ENCODE assay signal across 24 cellular contexts in genomic region chr3:73815966-73816365, GRCh38.
DNase-seq lines count a peak whose midpoint lies in the region; ATAC-seq, FAIRE-seq and TF ChIP-seq lines count a peak whose summit lies in the region.
"Had no signal": no experiment of that assay in that cellular context is flagged by ENCODE, and none has a peak within 500 bp of the region (broad histone marks: within the 10 kb centered on the region; RNA-seq: fewer than 3 reads in every experiment).

No MANE protein-coding gene starts in this region.

- no peak overlapping the region for H3K14ac ChIP-seq in neuronal stem cell (ENCODE audit: low read length)

- H2BK5ac ChIP-seq in neuronal stem cell (ENCODE audit: low read length), result no peak overlapping the region

- peaks cover 6% of the 10 kb centered on the region for H3K9me3 Mint-ChIP-seq in activated naive CD4-positive, alpha-beta T cell treated with anti-CD3 and anti-CD28 coated beads for 36 hours

- H3K18ac ChIP-seq in neuronal stem cell (ENCODE audit: low read length), result no peak overlapping the region

- no peaks in the 10 kb centered on the region for H3K4me1 Mint-ChIP-seq in activated naive CD4-positive, alpha-beta T cell treated with anti-CD3 and anti-CD28 coated beads for 36 hours (ENCODE audit: low read depth)
- H3K4me1 Mint-ChIP-seq: CD4-positive, alpha-beta memory T cell; CD4-positive, CD25-positive, alpha-beta regulatory T cell; CD8-positive, alpha-beta memory T cell had no signal

- H3K4me3 ChIP-seq in bronchial epithelial cell (ENCODE audit: low read depth, low read length), result no peak overlapping the region
- H3K4me3 ChIP-seq in epithelial cell of esophagus (ENCODE audit: low read length), result no peak overlapping the region
- no peak overlapping the region for H3K4me3 ChIP-seq in neuronal stem cell (ENCODE audit: low read length in 2 of 2)
- H3K4me3 ChIP-seq: BLaER1 had no signal

- H3K79me1 ChIP-seq in neuronal stem cell (ENCODE audit: low read depth, low read length), result no peaks in the 10 kb centered on the region

- no peak overlapping the region for H3K9ac ChIP-seq in neuronal stem cell (ENCODE audit: low read depth, low read length, poor library complexity)
- H3K9ac ChIP-seq: BLaER1 had no signal

- intact Hi-C loops in activated naive CD4-positive, alpha-beta T cell treated with anti-CD3 and anti-CD28 coated beads for 36 hours (cut with micrococcal nuclease), result no loop called here

- H3K4me2 ChIP-seq in neuronal stem cell (ENCODE audit: insufficient read depth, low read length, poor library complexity, severe bottlenecking), result no peak overlapping the region
- H3K4me2 ChIP-seq: BLaER1 had no signal

- no peak overlapping the region for H2BK120ac ChIP-seq in neuronal stem cell (ENCODE audit: low read depth, low read length)

- no peak overlapping the region for H4K91ac ChIP-seq in neuronal stem cell (ENCODE audit: low read depth, low read length, poor library complexity)

- H3K36me3 Mint-ChIP-seq in activated naive CD4-positive, alpha-beta T cell treated with anti-CD3 and anti-CD28 coated beads for 36 hours (ENCODE audit: low read depth), result no peaks in the 10 kb centered on the region
- H3K36me3 Mint-ChIP-seq: CD14-positive monocyte; CD4-positive, alpha-beta memory T cell; CD4-positive, CD25-positive, alpha-beta regulatory T cell; CD8-positive, alpha-beta memory T cell had no signal

- WGBS in neuronal stem cell (ENCODE audit: extremely low coverage in 2 of 2, insufficient read length in 2 of 2, insufficient replicate concordance in 1 of 2), 2 donors, result no CpG with 5 or more reads among the region's 1 CpG

- H3K23ac ChIP-seq in neuronal stem cell (ENCODE audit: low read depth, low read length, poor library complexity), result no peak overlapping the region

- H3K36me3 ChIP-seq in bronchial epithelial cell (ENCODE audit: control insufficient read depth, insufficient read depth, low read length) (no peaks in the 10 kb centered on the region), neuronal stem cell (replicated peaks in 1 of 2; ENCODE audit: control insufficient read depth in 2 of 2, insufficient read depth in 2 of 2, low read length in 2 of 2) (no peaks in the 10 kb centered on the region)
- H3K36me3 ChIP-seq: BE2C, BLaER1 had no signal

- no peaks in the 10 kb centered on the region for H3K27me3 Mint-ChIP-seq in activated naive CD4-positive, alpha-beta T cell treated with anti-CD3 and anti-CD28 coated beads for 36 hours (ENCODE audit: low read depth)
- H3K27me3 Mint-ChIP-seq: CD4-positive, alpha-beta memory T cell; CD4-positive, CD25-positive, alpha-beta regulatory T cell; CD8-positive, alpha-beta memory T cell had no signal

- H2BK15ac ChIP-seq in neuronal stem cell (ENCODE audit: low read length), result no peak overlapping the region

- no peak overlapping the region for H4K8ac ChIP-seq in neuronal stem cell (ENCODE audit: low read depth, low read length)

- H3K27me3 ChIP-seq in bronchial epithelial cell (ENCODE audit: control insufficient read depth, insufficient read depth, low read length) (no peaks in the 10 kb centered on the region), foreskin keratinocyte (no peaks in the 10 kb centered on the region), neuronal stem cell (ENCODE audit: control insufficient read depth in 3 of 3, insufficient read depth in 3 of 3, low read depth in 1 of 3, low read length in 3 of 3) (no peaks in the 10 kb centered on the region)
- H3K27me3 ChIP-seq: BE2C, BLaER1 had no signal

- no peaks in the 10 kb centered on the region for H3K9me3 ChIP-seq in neuronal stem cell (replicated peaks in 1 of 2; ENCODE audit: control insufficient read depth in 2 of 2, insufficient read depth in 1 of 2, low read depth in 1 of 2, low read length in 2 of 2)
- H3K9me3 ChIP-seq: BE2C had no signal

- H3K27ac Mint-ChIP-seq in activated naive CD4-positive, alpha-beta T cell treated with anti-CD3 and anti-CD28 coated beads for 36 hours, result no peak overlapping the region
- H3K27ac Mint-ChIP-seq: CD14-positive monocyte; CD4-positive, alpha-beta memory T cell; CD4-positive, CD25-positive, alpha-beta regulatory T cell; CD8-positive, alpha-beta memory T cell had no signal

- H2AFZ ChIP-seq in neuronal stem cell (ENCODE audit: low read length), result no peak overlapping the region

- no peak overlapping the region for H3K4ac ChIP-seq in neuronal stem cell (ENCODE audit: low read length)

- CTCF ChIA-PET in activated naive CD4-positive, alpha-beta T cell treated with anti-CD3 and anti-CD28 coated beads for 36 hours (lab: Charles Lee), result no interaction called here

- no peak overlapping the region for H2AK5ac ChIP-seq in neuronal stem cell (ENCODE audit: low read depth, low read length)

- H3K27ac ChIP-seq in foreskin keratinocyte, result no peak overlapping the region
- no peak overlapping the region for H3K27ac ChIP-seq in neuronal stem cell (replicated peaks; ENCODE audit: low read length)
- H3K27ac ChIP-seq: BLaER1 had no signal

- H2BK12ac ChIP-seq in neuronal stem cell (ENCODE audit: low read length), result no peak overlapping the region

- peak; percentile 31 for ATAC-seq in foreskin keratinocyte

- TF ChIP-seq CTCF in bronchial epithelial cell (IDR thresholded peaks at IDR 0.05; ENCODE audit: insufficient read depth, low read length, severe bottlenecking) (no peak), epithelial cell of esophagus (IDR thresholded peaks at IDR 0.05; ENCODE audit: insufficient read depth, low read depth, low read length, missing control alignments) (no peak), foreskin keratinocyte (conservative IDR thresholded peaks at IDR 0.05) (no peak)

- DNase-seq in bronchial epithelial cell (ENCODE audit: low read depth) (peak; percentile 67), epithelial cell of esophagus (ENCODE audit: low read depth) (peak; percentile 55), foreskin keratinocyte (peak; percentile 25 to 44), NCI-H2107 treated with DMSO at 0.1 percent for 48 hours (lab: John Stamatoyannopoulos, UW; ENCODE audit: unreplicated experiment) (no peak), neuronal stem cell (ENCODE audit: low spot score) (no peak)
- DNase-seq in activated naive CD4-positive, alpha-beta T cell treated with anti-CD3 and anti-CD28 coated beads for 36 hours, result no peak
- DNase-seq: 8988T; ACHN; BE2C; C1 segment of cervical spinal cord; Calu3; CD4-positive, alpha-beta memory T cell; CD4-positive, CD25-positive, alpha-beta regulatory T cell; CD8-positive, alpha-beta memory T cell; COR-L47; DMS79 treated with DMSO at 0.1 percent for 48 hours; GF-D8 had no signal

- H3K4me1 ChIP-seq in foreskin keratinocyte (peaks cover 14% of the 10 kb centered on the region), neuronal stem cell (ENCODE audit: control insufficient read depth in 2 of 2, insufficient read depth in 1 of 2, low read depth in 1 of 2, low read length in 2 of 2) (no peaks in the 10 kb centered on the region)
- H3K4me1 ChIP-seq: BE2C, BLaER1 had no signal

- H3K4me3 Mint-ChIP-seq in activated naive CD4-positive, alpha-beta T cell treated with anti-CD3 and anti-CD28 coated beads for 36 hours, result no peak overlapping the region
- H3K4me3 Mint-ChIP-seq: CD14-positive monocyte; CD4-positive, alpha-beta memory T cell; CD4-positive, CD25-positive, alpha-beta regulatory T cell; CD8-positive, alpha-beta memory T cell had no signal

- FAIRE-seq in bronchial epithelial cell (lab: Jason Lieb, UNC), result no peak
- FAIRE-seq: A204.1, D721Med, G401.6, GM12891, GM19239 had no signal

Comparison
In these comparisons a context has a peak if more than half of its experiments do, and no peak if none do; other contexts are left out.
1. DNase-seq: peak in bronchial epithelial cell (single experiment), epithelial cell of esophagus (single experiment) and foreskin keratinocyte (2 of 2); none in activated naive CD4-positive, alpha-beta T cell treated with anti-CD3 and anti-CD28 coated beads for 36 hours (single experiment), NCI-H2107 treated with DMSO at 0.1 percent for 48 hours (single experiment) and neuronal stem cell (single experiment).